ENCODE assay signal across 10 cellular contexts in the genomic region with DNA sequence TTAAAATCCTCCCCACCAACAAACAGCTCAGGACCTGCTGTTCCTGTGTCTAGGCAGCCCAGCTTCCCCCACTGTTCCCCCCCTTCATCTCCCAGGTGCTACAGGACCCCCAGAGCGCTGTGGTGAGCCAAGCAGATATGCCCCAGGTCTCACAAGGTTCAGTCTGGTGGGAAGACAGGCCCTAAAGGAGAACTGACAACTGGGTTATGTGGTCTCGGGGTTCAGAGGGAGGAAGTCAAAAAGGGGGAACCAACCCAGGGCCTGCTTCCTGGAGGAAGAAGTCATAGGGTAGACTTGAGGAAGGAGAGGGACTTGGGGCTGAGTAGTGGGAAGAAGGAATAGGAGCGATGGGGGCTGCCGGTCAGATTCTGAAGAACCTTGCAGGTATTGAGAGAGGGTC. TPM values are rescaled to one million over a fixed set of nuclear protein-coding genes. Genes with fewer than 3 reads are reported as not detected.
DNase-seq lines count a peak whose midpoint lies in the region; ATAC-seq and TF ChIP-seq lines count a peak whose summit lies in the region.
"Had no signal": no experiment of that assay in that cellular context is flagged by ENCODE, and none has a peak within 500 bp of the region (broad histone marks: within the 10 kb centered on the region; RNA-seq: fewer than 3 reads in every experiment).

No MANE protein-coding gene starts in this region.

- ATAC-seq in GM21515 (IDR thresholded peaks at IDR 0.05; ENCODE audit: unreplicated experiment): no peak
- no peak for ATAC-seq in activated CD8-positive, alpha-beta T cell treated with anti-CD3 and anti-CD28 coated beads for 36 hours

- H3K27ac Mint-ChIP-seq in neural crest cell (ENCODE audit: unreplicated experiment): no peak overlapping the region
- no peak overlapping the region for H3K27ac Mint-ChIP-seq in activated CD8-positive, alpha-beta T cell treated with anti-CD3 and anti-CD28 coated beads for 36 hours
- no peak overlapping the region for H3K27ac Mint-ChIP-seq in activated CD4-positive, alpha-beta memory T cell treated with anti-CD3 and anti-CD28 coated beads, Interleukin-2, amount 10 ng/mL, durations not matched to agents 7 days and 5 days

- no peaks in the 10 kb centered on the region for H3K9me3 ChIP-seq in duodenal mucosa (ENCODE audit: control insufficient read depth in 1 of 2, low read length in 2 of 2)
- H3K9me3 ChIP-seq: SJSA1 had no signal

- intact Hi-C loops in activated CD8-positive, alpha-beta T cell treated with anti-CD3 and anti-CD28 coated beads for 36 hours (cut with micrococcal nuclease): no loop called here

- H3K27me3 Mint-ChIP-seq in neural crest cell (ENCODE audit: low read depth): peaks cover 28% of the 10 kb centered on the region
- peaks cover 28% of the 10 kb centered on the region for H3K27me3 Mint-ChIP-seq in activated CD8-positive, alpha-beta T cell treated with anti-CD3 and anti-CD28 coated beads for 36 hours
- H3K27me3 Mint-ChIP-seq in activated CD4-positive, alpha-beta memory T cell treated with anti-CD3 and anti-CD28 coated beads, Interleukin-2, amount 10 ng/mL, durations not matched to agents 7 days and 5 days: peaks cover 58% of the 10 kb centered on the region

- no peak for TF ChIP-seq CTCF in neural crest cell (conservative IDR thresholded peaks at IDR 0.05)
- TF ChIP-seq CTCF in activated CD8-positive, alpha-beta T cell treated with anti-CD3 and anti-CD28 coated beads for 36 hours (IDR thresholded peaks at IDR 0.05): no peak

- no peaks in the 10 kb centered on the region for H3K36me3 ChIP-seq in duodenal mucosa (ENCODE audit: control insufficient read depth in 1 of 2, insufficient read depth in 2 of 2, low read length in 2 of 2)

- H3K9me3 Mint-ChIP-seq in neural crest cell: no peaks in the 10 kb centered on the region
- no peaks in the 10 kb centered on the region for H3K9me3 Mint-ChIP-seq in activated CD8-positive, alpha-beta T cell treated with anti-CD3 and anti-CD28 coated beads for 36 hours
- no peaks in the 10 kb centered on the region for H3K9me3 Mint-ChIP-seq in activated CD4-positive, alpha-beta memory T cell treated with anti-CD3 and anti-CD28 coated beads, Interleukin-2, amount 10 ng/mL, durations not matched to agents 7 days and 5 days

- peaks cover 31% of the 10 kb centered on the region for H3K4me1 Mint-ChIP-seq in neural crest cell
- H3K4me1 Mint-ChIP-seq in activated CD8-positive, alpha-beta T cell treated with anti-CD3 and anti-CD28 coated beads for 36 hours (ENCODE audit: low read depth): peaks cover 16% of the 10 kb centered on the region
- peaks cover 18% of the 10 kb centered on the region for H3K4me1 Mint-ChIP-seq in activated CD4-positive, alpha-beta memory T cell treated with anti-CD3 and anti-CD28 coated beads, Interleukin-2, amount 10 ng/mL, durations not matched to agents 7 days and 5 days

- peak overlapping the region; percentile 0 to 4 for H3K4me3 ChIP-seq in duodenal mucosa (ENCODE audit: low read depth in 1 of 2, low read length in 2 of 2)

- no peaks in the 10 kb centered on the region for H3K36me3 Mint-ChIP-seq in neural crest cell (ENCODE audit: low read depth)
- no peaks in the 10 kb centered on the region for H3K36me3 Mint-ChIP-seq in activated CD8-positive, alpha-beta T cell treated with anti-CD3 and anti-CD28 coated beads for 36 hours (ENCODE audit: low read depth)
- no peaks in the 10 kb centered on the region for H3K36me3 Mint-ChIP-seq in activated CD4-positive, alpha-beta memory T cell treated with anti-CD3 and anti-CD28 coated beads, Interleukin-2, amount 10 ng/mL, durations not matched to agents 7 days and 5 days (ENCODE audit: low read depth)

- no peak overlapping the region for H3K9ac ChIP-seq in duodenal mucosa (ENCODE audit: low read depth in 1 of 2, low read length in 2 of 2)

- H3K27me3 ChIP-seq in duodenal mucosa (ENCODE audit: control insufficient read depth in 1 of 2, insufficient read depth in 2 of 2, low read length in 2 of 2): peaks cover 14% of the 10 kb centered on the region in 2 donors
- H3K27me3 ChIP-seq: SJSA1 had no signal

- peak; percentile 73 for DNase-seq in Ammon's horn (ENCODE audit: low spot score)
- DNase-seq in NOMO-1 treated with DMSO at 0.1 percent for 48 hours (lab: John Stamatoyannopoulos, UW; ENCODE audit: unreplicated experiment): peak; percentile 67
- no peak for DNase-seq in neural crest cell (ENCODE audit: low read depth, low spot score)
- DNase-seq in activated CD8-positive, alpha-beta T cell treated with anti-CD3 and anti-CD28 coated beads for 36 hours: no peak
- no peak for DNase-seq in activated CD4-positive, alpha-beta memory T cell treated with anti-CD3 and anti-CD28 coated beads, Interleukin-2, amount 10 ng/mL, durations not matched to agents 7 days and 5 days
- DNase-seq in activated CD4-positive, alpha-beta T cell treated with anti-CD3 and anti-CD28 coated beads for 1 hour: no peak
- DNase-seq: activated naive CD4-positive, alpha-beta T cell treated with anti-CD3 and anti-CD28 coated beads, Interleukin-2, amount 50 U/mL, for 16 hours had no signal

- no peak overlapping the region for H3K27ac ChIP-seq in duodenal mucosa (ENCODE audit: low read depth, low read length)

- H3K4me1 ChIP-seq in duodenal mucosa (ENCODE audit: control insufficient read depth in 1 of 2, insufficient read depth in 2 of 2, low read length in 2 of 2): peaks cover 16 to 31% of the 10 kb centered on the region in 2 donors

- CTCF ChIA-PET in activated CD8-positive, alpha-beta T cell treated with anti-CD3 and anti-CD28 coated beads for 36 hours (lab: Charles Lee): interaction anchor here (1.1 to 11.4 kb wide), 3 partner anchors 9 to 131 kb away, joined by 4 to 135 read pairs (median 8); a partner anchor contains a TSS
- CTCF ChIA-PET in activated CD4-positive, alpha-beta memory T cell treated with anti-CD3 and anti-CD28 coated beads, Interleukin-2, amount 10 ng/mL, durations not matched to agents 7 days and 5 days (lab: Charles Lee): interaction anchor here (0.9 to 8.6 kb wide), 5 partner anchors 10 to 33 kb away, joined by 4 to 71 read pairs (median 16); no protein-coding TSS in a partner anchor

- POLR2A ChIA-PET in activated CD8-positive, alpha-beta T cell treated with anti-CD3 and anti-CD28 coated beads for 36 hours (lab: Charles Lee): interaction anchor here (1.4 to 1.5 kb wide), 2 partner anchors 9 to 16 kb away, joined by 4 to 5 read pairs; no protein-coding TSS in a partner anchor
- POLR2A ChIA-PET in activated CD4-positive, alpha-beta memory T cell treated with anti-CD3 and anti-CD28 coated beads, Interleukin-2, amount 10 ng/mL, durations not matched to agents 7 days and 5 days (lab: Charles Lee): interaction anchor here (0.6 to 1.0 kb wide), 4 partner anchors 10 to 129 kb away, joined by 3 to 5 read pairs (median 4); a partner anchor contains a TSS

- peak overlapping the region; percentile 84 for H3K4me3 Mint-ChIP-seq in neural crest cell
- no peak overlapping the region for H3K4me3 Mint-ChIP-seq in activated CD8-positive, alpha-beta T cell treated with anti-CD3 and anti-CD28 coated beads for 36 hours
- no peak overlapping the region for H3K4me3 Mint-ChIP-seq in activated CD4-positive, alpha-beta memory T cell treated with anti-CD3 and anti-CD28 coated beads, Interleukin-2, amount 10 ng/mL, durations not matched to agents 7 days and 5 days

RNA-seq across cellular contexts. Expression of a gene that starts 2.6 kb away (rescaled TPM):
- total RNA-seq in neural crest cell: 60.6 and 65.7 TPM in 2 replicates
- total RNA-seq in activated CD8-positive, alpha-beta T cell treated with anti-CD3 and anti-CD28 coated beads for 36 hours: 10 to 100 TPM; 15.7 to 20.0 TPM
- 10 to 100 TPM; 24.6 to 32.7 TPM for total RNA-seq in activated CD4-positive, alpha-beta memory T cell treated with anti-CD3 and anti-CD28 coated beads, Interleukin-2, amount 10 ng/mL, durations not matched to agents 7 days and 5 days

RNA-seq across cellular contexts. Expression of a gene that starts 31.1 kb away (rescaled TPM):
- 78.8 and 79.8 TPM in 2 replicates for total RNA-seq in neural crest cell
- 10 to 100 TPM; 47.4 to 50.6 TPM for total RNA-seq in activated CD8-positive, alpha-beta T cell treated with anti-CD3 and anti-CD28 coated beads for 36 hours
- total RNA-seq in activated CD4-positive, alpha-beta memory T cell treated with anti-CD3 and anti-CD28 coated beads, Interleukin-2, amount 10 ng/mL, durations not matched to agents 7 days and 5 days: 10 to 100 TPM; 74.9 to 76.9 TPM

RNA-seq across cellular contexts. Expression of a gene that starts 47.9 kb away (rescaled TPM):
- not detected in 2 replicates for total RNA-seq in neural crest cell
- total RNA-seq in activated CD8-positive, alpha-beta T cell treated with anti-CD3 and anti-CD28 coated beads for 36 hours: not detected
- total RNA-seq in activated CD4-positive, alpha-beta memory T cell treated with anti-CD3 and anti-CD28 coated beads, Interleukin-2, amount 10 ng/mL, durations not matched to agents 7 days and 5 days: not detected
- total RNA-seq: SJSA1 had no signal

RNA-seq across cellular contexts. Expression of a gene that starts 50.3 kb away (rescaled TPM):
- 54.7 and 55.4 TPM in 2 replicates for total RNA-seq in neural crest cell
- total RNA-seq in activated CD8-positive, alpha-beta T cell treated with anti-CD3 and anti-CD28 coated beads for 36 hours: 10 to 100 TPM; 17.5 to 18.2 TPM
- total RNA-seq in activated CD4-positive, alpha-beta memory T cell treated with anti-CD3 and anti-CD28 coated beads, Interleukin-2, amount 10 ng/mL, durations not matched to agents 7 days and 5 days: 10 to 100 TPM; 52.8 to 59.5 TPM

Comparison
In these comparisons a context has a peak if more than half of its experiments do, and no peak if none do; other contexts are left out.
1. DNase-seq: peak in Ammon's horn (single experiment) and NOMO-1 treated with DMSO at 0.1 percent for 48 hours (single experiment); none in neural crest cell (single experiment), activated CD8-positive, alpha-beta T cell treated with anti-CD3 and anti-CD28 coated beads for 36 hours (single experiment), activated CD4-positive, alpha-beta memory T cell treated with anti-CD3 and anti-CD28 coated beads, Interleukin-2, amount 10 ng/mL, durations not matched to agents 7 days and 5 days (single experiment) and activated CD4-positive, alpha-beta T cell treated with anti-CD3 and anti-CD28 coated beads for 1 hour (single experiment).